Comparison of ENCODE assay signal across 8 cellular contexts in the genomic region with DNA sequence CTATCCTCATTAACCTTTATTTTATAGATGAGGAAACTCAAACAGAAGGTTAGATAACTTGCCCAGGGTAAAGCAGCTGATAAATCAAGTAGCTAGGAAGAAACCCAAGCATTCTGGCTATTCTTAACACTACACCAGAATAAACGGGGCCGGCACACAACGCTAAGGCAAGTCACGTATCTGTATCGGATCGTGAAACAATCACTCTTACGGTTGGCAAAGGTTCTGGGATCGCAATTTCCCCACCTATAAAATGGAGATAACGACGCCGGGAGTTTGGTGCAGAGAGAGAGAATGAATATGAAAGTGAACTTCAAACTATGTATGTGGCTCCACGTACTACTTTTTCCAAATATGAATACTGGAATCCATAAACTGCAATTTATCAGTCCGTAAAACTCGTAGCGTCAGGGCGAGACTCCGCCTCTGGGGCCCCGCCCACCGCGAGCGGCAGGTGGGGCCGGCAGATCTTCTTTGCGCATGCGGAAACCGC. TPM values are rescaled to one million over a fixed set of nuclear protein-coding genes. Genes with fewer than 3 reads are reported as not detected.
DNase-seq lines count a peak whose midpoint lies in the region; ATAC-seq, FAIRE-seq and TF ChIP-seq lines count a peak whose summit lies in the region.

No MANE protein-coding gene starts in this region.

- peak; percentile 81 to 91 for DNase-seq in A549 (ENCODE audit: low read depth in 1 of 2, low spot score in 1 of 2)
- peak; percentile 96 for DNase-seq in NCI-H2196 (lab: John Stamatoyannopoulos, UW; ENCODE audit: unreplicated experiment)
- peak; percentile 91 for DNase-seq in activated CD4-positive, alpha-beta T cell treated with anti-CD3 and anti-CD28 coated beads, Interleukin-2, amount 10 ng/mL, durations not matched to agents 7 days and 5 days
- DNase-seq in effector CD8-positive, alpha-beta T cell (lab: John Stamatoyannopoulos, UW): peak; percentile 77
- no peak for DNase-seq in mesendoderm
- DNase-seq in stimulated activated CD8-positive, alpha-beta memory T cell treated with anti-CD3 and anti-CD28 coated beads, Interleukin-15, amount 100 ng/mL, for 24 hours (ENCODE audit: low read depth): peak; percentile 71

- POLR2A ChIA-PET in A549 (lab: Yijun Ruan, JAX): interaction anchor here (0.6 to 1.5 kb wide), 3 partner anchors 10 to 13 kb away, joined by 3 to 6 read pairs (median 3); partner anchors contain the start of gene DBR1
- POLR2A ChIA-PET in activated CD4-positive, alpha-beta T cell treated with anti-CD3 and anti-CD28 coated beads, Interleukin-2, amount 10 ng/mL, durations not matched to agents 7 days and 5 days (lab: Charles Lee): interaction anchor here (0.6 kb wide), 1 partner anchor 326 kb away, joined by 4 read pairs; no protein-coding TSS in a partner anchor

- no peak overlapping the region for H2BK5ac ChIP-seq in mesendoderm (ENCODE audit: low read length)

- no peak overlapping the region for H3K4ac ChIP-seq in mesendoderm (ENCODE audit: low read depth, low read length)

- H3K4me2 ChIP-seq in A549: peak overlapping the region; percentile 81
- peak overlapping the region; percentile 63 for H3K4me2 ChIP-seq in mesendoderm (ENCODE audit: low read length)

- H2BK120ac ChIP-seq in mesendoderm (ENCODE audit: low read depth, low read length): no peak overlapping the region

- no peaks in the 10 kb centered on the region for H3K27me3 ChIP-seq in mesendoderm (ENCODE audit: insufficient read depth, low read length, poor library complexity)

- peak overlapping the region; percentile 90 for H3K4me3 Mint-ChIP-seq in activated CD4-positive, alpha-beta T cell treated with anti-CD3 and anti-CD28 coated beads, Interleukin-2, amount 10 ng/mL, durations not matched to agents 7 days and 5 days

- no peak for TF ChIP-seq EP300 in A549 (IDR thresholded peaks at IDR 0.05)

- H3K27ac ChIP-seq in A549 (peak overlapping the region; percentile 96 to 97), mesendoderm (ENCODE audit: low read depth, low read length) (no peak overlapping the region)

- H3K27ac Mint-ChIP-seq in activated CD4-positive, alpha-beta T cell treated with anti-CD3 and anti-CD28 coated beads, Interleukin-2, amount 10 ng/mL, durations not matched to agents 7 days and 5 days: peak overlapping the region; percentile 98

- WGBS in A549 (ENCODE audit: missing lambda C conversion rate): 1% methylated on average over 25 of the region's 25 CpGs
- no CpG with 5 or more reads among the region's 25 CpGs for WGBS in mesendoderm (ENCODE audit: extremely low coverage, insufficient coverage, low lambda C conversion rate)

- H3K79me2 ChIP-seq in mesendoderm (ENCODE audit: control insufficient read depth, insufficient read depth, low read length): peaks cover 33% of the 10 kb centered on the region

- H3K9me3 Mint-ChIP-seq in activated CD4-positive, alpha-beta T cell treated with anti-CD3 and anti-CD28 coated beads, Interleukin-2, amount 10 ng/mL, durations not matched to agents 7 days and 5 days: no peaks in the 10 kb centered on the region

- no peak for FAIRE-seq in A549 (lab: Jason Lieb, UNC)

- peaks cover 13% of the 10 kb centered on the region for H3K4me1 ChIP-seq in A549
- peaks cover 7% of the 10 kb centered on the region for H3K4me1 ChIP-seq in mesendoderm (ENCODE audit: control insufficient read depth, low read depth, low read length)

- H3K4me3 ChIP-seq in A549 (peak overlapping the region; percentile 93), mesendoderm (ENCODE audit: low read length) (peak overlapping the region; percentile 49)

- no peak overlapping the region for H3K18ac ChIP-seq in mesendoderm (ENCODE audit: low read length)

- H3K9me3 ChIP-seq in A549: no peaks in the 10 kb centered on the region

- H3K36me3 Mint-ChIP-seq in activated CD4-positive, alpha-beta T cell treated with anti-CD3 and anti-CD28 coated beads, Interleukin-2, amount 10 ng/mL, durations not matched to agents 7 days and 5 days (ENCODE audit: low read depth): peaks cover 13% of the 10 kb centered on the region

- no peak overlapping the region for H3K23ac ChIP-seq in mesendoderm (ENCODE audit: low read length)

- H2AK5ac ChIP-seq in mesendoderm (ENCODE audit: low read length): no peak overlapping the region

- H3K4me1 Mint-ChIP-seq in activated CD4-positive, alpha-beta T cell treated with anti-CD3 and anti-CD28 coated beads, Interleukin-2, amount 10 ng/mL, durations not matched to agents 7 days and 5 days: peaks cover 36% of the 10 kb centered on the region

- CTCF ChIA-PET in A549 (lab: Yijun Ruan, JAX): interaction anchor here (0.9 kb wide), 1 partner anchor 115 kb away, joined by 3 read pairs; no protein-coding TSS in a partner anchor
- CTCF ChIA-PET in activated CD4-positive, alpha-beta T cell treated with anti-CD3 and anti-CD28 coated beads, Interleukin-2, amount 10 ng/mL, durations not matched to agents 7 days and 5 days (lab: Charles Lee): interaction anchor here (0.6 to 1.5 kb wide), 4 partner anchors 12 to 631 kb away, joined by 3 to 4 read pairs (median 4); partner anchors contain the start of gene DBR1

- H3K9ac ChIP-seq in mesendoderm (ENCODE audit: low read length): peak overlapping the region; percentile 75

- H3K79me1 ChIP-seq in mesendoderm (ENCODE audit: low read length): peaks cover 3% of the 10 kb centered on the region

- TF ChIP-seq CTCF in A549 (IDR thresholded peaks at IDR 0.05): no peak

- ATAC-seq in A549 (peak; percentile 61 to 90), GM18520 (IDR thresholded peaks at IDR 0.05; ENCODE audit: unreplicated experiment) (peak; percentile 71), HG03066 (IDR thresholded peaks at IDR 0.05; ENCODE audit: low read depth, unreplicated experiment) (peak; percentile 91)

- H2BK15ac ChIP-seq in mesendoderm (replicated peaks; ENCODE audit: low read depth): no peak overlapping the region

- no peak for TF ChIP-seq POLR2A in A549 (IDR thresholded peaks at IDR 0.05; ENCODE audit: low read length)

- TF ChIP-seq RAD21 in A549 (conservative IDR thresholded peaks at IDR 0.05 in 1 of 2, IDR thresholded peaks at IDR 0.05 in 1 of 2): no peak

- peak overlapping the region; percentile 58 for H3K56ac ChIP-seq in mesendoderm (ENCODE audit: low read length)

- peaks cover 14% of the 10 kb centered on the region for H3K27me3 Mint-ChIP-seq in activated CD4-positive, alpha-beta T cell treated with anti-CD3 and anti-CD28 coated beads, Interleukin-2, amount 10 ng/mL, durations not matched to agents 7 days and 5 days

- no peak overlapping the region for H4K8ac ChIP-seq in mesendoderm (ENCODE audit: low read depth, low read length)

- H4K5ac ChIP-seq in mesendoderm (ENCODE audit: low read length): no peak overlapping the region

- no peaks in the 10 kb centered on the region for H3K36me3 ChIP-seq in mesendoderm (ENCODE audit: control insufficient read depth, insufficient read depth, low read length)

TF ChIP-seq in A549, 52 proteins besides CTCF, POLR2A, EP300 and RAD21:
- TF ChIP-seq CHD2 (IDR thresholded peaks at IDR 0.05; ENCODE audit: low read length, partially characterized antibody): no peak
- TF ChIP-seq MAZ (IDR thresholded peaks at IDR 0.05; ENCODE audit: borderline replicate concordance, low read depth, low read length): no peak
- no peak for TF ChIP-seq HOXA7 (CRISPR knock-in tag; IDR thresholded peaks at IDR 0.05)
- no peak for TF ChIP-seq HES2 (IDR thresholded peaks at IDR 0.05)

RNA-seq across cellular contexts. Expression of gene ARMC8, which starts 0.3 kb away (rescaled TPM):
- polyA plus RNA-seq in A549 (2011; rRNA removed): 45.7 and 59.3 TPM in 2 replicates
- polyA plus RNA-seq in A549 (2012; cell fraction: cytosol; rRNA removed): 31.1 and 33.0 TPM in 2 replicates
- polyA plus RNA-seq in A549 (2012; cell fraction: nucleus; rRNA removed): 17.5 and 21.7 TPM in 2 replicates
- 20.2 to 25.6 TPM (median 23.1 TPM) in 3 replicates for polyA plus RNA-seq in A549 (2017; fragmentation: RNase III; extraction: RNeasy Plus Mini Kit Qiagen cat#74134 plus additional on column Dnase treatment)
- polyA minus RNA-seq in A549 (2011; rRNA and poly(A)+ RNA removed): 123 and 127 TPM in 2 replicates
- total RNA-seq in activated CD4-positive, alpha-beta T cell treated with anti-CD3 and anti-CD28 coated beads, Interleukin-2, amount 10 ng/mL, durations not matched to agents 7 days and 5 days: 10 to 100 TPM; 39.0 to 53.2 TPM
- polyA plus RNA-seq in mesendoderm (2013, experiment 1 of 2): 43.7 TPM
- 40.9 TPM for polyA plus RNA-seq in mesendoderm (2013, experiment 2 of 2)

RNA-seq across cellular contexts. Expression of gene DBR1, which starts 12.1 kb away (rescaled TPM):
- polyA plus RNA-seq in A549 (2011; rRNA removed): 11.1 and 14.2 TPM in 2 replicates
- polyA plus RNA-seq in A549 (2012; cell fraction: cytosol; rRNA removed): 8.2 and 9.0 TPM in 2 replicates
- polyA plus RNA-seq in A549 (2012; cell fraction: nucleus; rRNA removed): 5.8 and 7.2 TPM in 2 replicates
- 11.7 to 13.5 TPM (median 13.2 TPM) in 3 replicates for polyA plus RNA-seq in A549 (2017; fragmentation: RNase III; extraction: RNeasy Plus Mini Kit Qiagen cat#74134 plus additional on column Dnase treatment)
- polyA minus RNA-seq in A549 (2011; rRNA and poly(A)+ RNA removed): 5.7 and 5.8 TPM in 2 replicates
- total RNA-seq in activated CD4-positive, alpha-beta T cell treated with anti-CD3 and anti-CD28 coated beads, Interleukin-2, amount 10 ng/mL, durations not matched to agents 7 days and 5 days: 10 to 100 TPM; 19.3 to 21.5 TPM
- 13.1 TPM for polyA plus RNA-seq in mesendoderm (2013, experiment 1 of 2)
- polyA plus RNA-seq in mesendoderm (2013, experiment 2 of 2): 13.4 TPM

RNA-seq across cellular contexts. Expression of gene A4GNT, which starts 54.7 kb away (rescaled TPM):
- polyA plus RNA-seq in A549 (2011; rRNA removed): not detected in 2 replicates
- polyA plus RNA-seq in A549 (2012; cell fraction: cytosol; rRNA removed): not detected in 2 replicates
- polyA plus RNA-seq in A549 (2012; cell fraction: nucleus; rRNA removed): not detected in 2 replicates
- polyA plus RNA-seq in A549 (2017; fragmentation: RNase III; extraction: RNeasy Plus Mini Kit Qiagen cat#74134 plus additional on column Dnase treatment): not detected in 3 replicates
- polyA minus RNA-seq in A549 (2011; rRNA and poly(A)+ RNA removed): not detected in 2 replicates
- total RNA-seq in activated CD4-positive, alpha-beta T cell treated with anti-CD3 and anti-CD28 coated beads, Interleukin-2, amount 10 ng/mL, durations not matched to agents 7 days and 5 days: not detected
- polyA plus RNA-seq in mesendoderm (2013, experiment 1 of 2): not detected
- not detected for polyA plus RNA-seq in mesendoderm (2013, experiment 2 of 2)
